In genomic region chr5:43007246-43007910, GRCh38 we compare ENCODE assay signal across 8 cellular contexts. TPM values are rescaled to one million over a fixed set of nuclear protein-coding genes. Genes with fewer than 3 reads are reported as not detected.
DNase-seq lines count a peak whose midpoint lies in the region; ATAC-seq and TF ChIP-seq lines count a peak whose summit lies in the region.

No MANE protein-coding gene starts in this region.

- no peak overlapping the region for H4K8ac ChIP-seq in H9 (replicated peaks; ENCODE audit: insufficient read length, low read depth, low read length)

- H4K20me1 ChIP-seq in H9 (ENCODE audit: control insufficient read depth, insufficient read depth, insufficient read length) = no peaks in the 10 kb centered on the region

- no peak overlapping the region for H2BK5ac ChIP-seq in H9 (ENCODE audit: insufficient read length, low read length)

- H2AFZ ChIP-seq in H9 (ENCODE audit: low read length) = peak overlapping the region; percentile 68

- peak overlapping the region; percentile 76 to 89 for H3K4me3 Mint-ChIP-seq in H9
- peak overlapping the region; percentile 77 for H3K4me3 Mint-ChIP-seq in activated naive CD4-positive, alpha-beta T cell treated with anti-CD3 and anti-CD28 coated beads, Interleukin-2, amount 10 ng/mL, durations not matched to agents 7 days and 5 days

- no peaks in the 10 kb centered on the region; a peak in 1 of 7 replicates for H3K36me3 Mint-ChIP-seq in H9 (ENCODE audit: insufficient read depth in 1 of 3, low read depth in 3 of 3)
- no peaks in the 10 kb centered on the region for H3K36me3 Mint-ChIP-seq in activated naive CD4-positive, alpha-beta T cell treated with anti-CD3 and anti-CD28 coated beads, Interleukin-2, amount 10 ng/mL, durations not matched to agents 7 days and 5 days

- peak overlapping the region; percentile 41 to 57 (median 49) for H3K4me3 ChIP-seq in tibial nerve

- H4K91ac ChIP-seq in H9 (ENCODE audit: insufficient read length, low read depth, low read length) = no peak overlapping the region

- H3K79me1 ChIP-seq in H9 (ENCODE audit: insufficient read depth, low read depth, low read length, poor library complexity, severe bottlenecking) = no peaks in the 10 kb centered on the region

- intact Hi-C loops in head of caudate nucleus (cut with DNase I) = loop anchor here (5.0 kb wide), 1 partner anchor 35 kb away; the partner anchor contains the start of gene ANXA2R

- in situ Hi-C loops in SK-MEL-5 (cut with HindIII; ENCODE audit: low pct_unique_long_range_greater_than_20kb, low sequenced_read_pairs) = no loop called here

- peak overlapping the region; percentile 86 for H3K18ac ChIP-seq in H9 (ENCODE audit: insufficient read length, low read depth, low read length)

- no peak overlapping the region for H2BK15ac ChIP-seq in H9 (ENCODE audit: low read depth, low read length)

- H2BK120ac ChIP-seq in H9 (ENCODE audit: low read depth, low read length, poor library complexity, severe bottlenecking) = no peak overlapping the region

- H3K9me3 Mint-ChIP-seq in H9 = peaks cover 2 to 3% of the 10 kb centered on the region in 2 experiments; a peak in 1 of 5 replicates
- no peaks in the 10 kb centered on the region for H3K9me3 Mint-ChIP-seq in activated naive CD4-positive, alpha-beta T cell treated with anti-CD3 and anti-CD28 coated beads, Interleukin-2, amount 10 ng/mL, durations not matched to agents 7 days and 5 days

- H3K56ac ChIP-seq in H9 (ENCODE audit: insufficient read length, low read depth, low read length) = no peak overlapping the region

- peak; percentile 47 for ATAC-seq in omental fat pad (ENCODE audit: low FRiP score)

- no peak overlapping the region for H2BK12ac ChIP-seq in H9 (ENCODE audit: insufficient read length, low read depth, low read length)

- H3K27me3 Mint-ChIP-seq in H9 (ENCODE audit: low read depth) = peaks cover 78% of the 10 kb centered on the region
- H3K27me3 Mint-ChIP-seq in activated naive CD4-positive, alpha-beta T cell treated with anti-CD3 and anti-CD28 coated beads, Interleukin-2, amount 10 ng/mL, durations not matched to agents 7 days and 5 days = peaks cover 5% of the 10 kb centered on the region

- H3K9me3 ChIP-seq in H9 (ENCODE audit: control insufficient read depth, low read depth, low read length) = no peaks in the 10 kb centered on the region
- H3K9me3 ChIP-seq in tibial nerve = no peaks in the 10 kb centered on the region

- peak in 1 of 2 donors; percentile 75 for TF ChIP-seq EP300 in tibial nerve (IDR thresholded peaks at IDR 0.05)

- WGBS in H9 (ENCODE audit: extremely low coverage, insufficient read length, low lambda C conversion rate) = no CpG with 5 or more reads among the region's 27 CpGs
- 6% methylated on average over 27 of the region's 27 CpGs for WGBS in tibial nerve, 2 donors

- no peaks in the 10 kb centered on the region for H3K36me3 ChIP-seq in tibial nerve

- peak in 1 of 2 donors; percentile 56 for TF ChIP-seq POLR2A in tibial nerve (IDR thresholded peaks at IDR 0.05)

- H3K4me1 ChIP-seq in H9 (ENCODE audit: insufficient read depth, low read length) (no peaks in the 10 kb centered on the region), tibial nerve (peaks cover 0 to 25% (median 5%) of the 10 kb centered on the region in 4 donors)

- no peak overlapping the region for H3K23ac ChIP-seq in H9 (ENCODE audit: insufficient read length, low read depth, low read length)

- peaks cover 5% of the 10 kb centered on the region for H3K23me2 ChIP-seq in H9 (ENCODE audit: insufficient read length, low read depth, low read length, poor library complexity, severe bottlenecking)

- no peak overlapping the region for H2AK5ac ChIP-seq in H9 (ENCODE audit: insufficient read length, low read length)

- H3K14ac ChIP-seq in H9 (ENCODE audit: insufficient read depth, low read length) = peak overlapping the region; percentile 39; the same call in 1 of the 2 replicates

- H4K5ac ChIP-seq in H9 (ENCODE audit: insufficient read length, low read depth, low read length) = no peak overlapping the region

- no peaks in the 10 kb centered on the region for H3K79me2 ChIP-seq in H9 (ENCODE audit: insufficient read depth, low read length)

- H3K27me3 ChIP-seq in H9 (ENCODE audit: insufficient read depth, low read length) = peaks cover 36% of the 10 kb centered on the region
- peaks cover 0 to 2% of the 10 kb centered on the region in 2 donors for H3K27me3 ChIP-seq in tibial nerve

- no peak overlapping the region for H2BK20ac ChIP-seq in H9 (ENCODE audit: low read depth, low read length, poor library complexity, severe bottlenecking)

- peak overlapping the region; percentile 33 for H3K9ac ChIP-seq in H9 (ENCODE audit: extremely low read depth, insufficient read length, low read length)

- no peak for TF ChIP-seq CTCF in H9 (conservative IDR thresholded peaks at IDR 0.05)
- no peak for TF ChIP-seq CTCF in omental fat pad (IDR thresholded peaks at IDR 0.05)
- TF ChIP-seq CTCF in tibial nerve (IDR thresholded peaks at IDR 0.05) = no peak

- peak; percentile 85 for DNase-seq in DMS114 treated with DMSO at 0.1 percent for 48 hours (lab: John Stamatoyannopoulos, UW; ENCODE audit: unreplicated experiment)
- DNase-seq in H9 = peak; percentile 87
- DNase-seq in MV-4-11 (lab: John Stamatoyannopoulos, UW) = peak; percentile 89
- peak; percentile 94 for DNase-seq in SK-MEL-5 (ENCODE audit: low read depth, low spot score)
- DNase-seq in activated naive CD4-positive, alpha-beta T cell treated with anti-CD3 and anti-CD28 coated beads, Interleukin-2, amount 10 ng/mL, durations not matched to agents 7 days and 5 days = peak; percentile 82
- DNase-seq in head of caudate nucleus = peak; percentile 35 to 92 (median 80)
- no peak for DNase-seq in omental fat pad (ENCODE audit: low spot score)
- peak; percentile 61 to 73 for DNase-seq in tibial nerve (ENCODE audit: low spot score in 2 of 2)

- CTCF ChIA-PET in activated naive CD4-positive, alpha-beta T cell treated with anti-CD3 and anti-CD28 coated beads, Interleukin-2, amount 10 ng/mL, durations not matched to agents 7 days and 5 days (lab: Charles Lee) = interaction anchor here (0.8 to 4.5 kb wide), 8 partner anchors 11 to 99 kb away, joined by 3 to 50 read pairs (median 9); partner anchors contain the start of gene ANXA2R

- H3K4ac ChIP-seq in H9 (ENCODE audit: low read depth, low read length) = no peak overlapping the region; the same call in 1 of the 2 replicates

- no peak overlapping the region for H3T11ph ChIP-seq in H9 (ENCODE audit: low read length)

- no peak overlapping the region for H3K27ac ChIP-seq in H9 (ENCODE audit: insufficient read length, low read depth, low read length)
- H3K27ac ChIP-seq in tibial nerve = peak overlapping the region; percentile 67 to 95 (median 94)

- H3K27ac Mint-ChIP-seq in H9 = peak overlapping the region in 2 of 3 experiments; percentile 73 to 95; a peak in 3 of 7 replicates
- peak overlapping the region; percentile 99 for H3K27ac Mint-ChIP-seq in activated naive CD4-positive, alpha-beta T cell treated with anti-CD3 and anti-CD28 coated beads, Interleukin-2, amount 10 ng/mL, durations not matched to agents 7 days and 5 days

- H3K4me1 Mint-ChIP-seq in H9 = peaks cover 17 to 21% of the 10 kb centered on the region in 2 experiments
- H3K4me1 Mint-ChIP-seq in activated naive CD4-positive, alpha-beta T cell treated with anti-CD3 and anti-CD28 coated beads, Interleukin-2, amount 10 ng/mL, durations not matched to agents 7 days and 5 days = peaks cover 36% of the 10 kb centered on the region

- H3K4me2 ChIP-seq in H9 (ENCODE audit: insufficient read depth, insufficient read length, low read length) = peak overlapping the region; percentile 89

RNA-seq across cellular contexts. Expression of gene ANXA2R, which starts 32.7 kb away (rescaled TPM):
- total RNA-seq in H9 (2021) = 0.20 and 0.22 TPM in 2 replicates
- 0.40 and 0.45 TPM in 2 replicates for total RNA-seq in SK-MEL-5 (2014; rRNA removed; shearing (Covaris generic))
- polyA plus RNA-seq in SK-MEL-5 (2015; cell fraction: cytosol; rRNA removed) = 0.35 and 0.94 TPM in 2 replicates
- polyA plus RNA-seq in SK-MEL-5 (2015; cell fraction: nucleus; rRNA removed) = 2.9 TPM in 2 replicates
- total RNA-seq in omental fat pad = 1 to 10 TPM; 1.5 to 5.5 (median 3.4) TPM
- 1 to 10 TPM; 5.4 to 9.0 (median 8.1) TPM for total RNA-seq in tibial nerve
